9 cellular contexts compared by ENCODE assay signal in genomic region chr6:80742481-80742880, GRCh38.
DNase-seq lines count a peak whose midpoint lies in the region; ATAC-seq and TF ChIP-seq lines count a peak whose summit lies in the region.
"Had no signal": no experiment of that assay in that cellular context is flagged by ENCODE, and none has a peak within 500 bp of the region (broad histone marks: within the 10 kb centered on the region; RNA-seq: fewer than 3 reads in every experiment).

No MANE protein-coding gene starts in this region.

- H3K27ac ChIP-seq in 22Rv1 (no peak overlapping the region), ovary (no peak overlapping the region)

- no peak for ATAC-seq in GM19455 (IDR thresholded peaks at IDR 0.05; ENCODE audit: unreplicated experiment)

- H3K36me3 ChIP-seq in ovary, result no peaks in the 10 kb centered on the region

- DNase-seq in GM13977 (ENCODE audit: low spot score) (no peak), NCI-H69 (lab: John Stamatoyannopoulos, UW) (peak; percentile 78), fibroblast of peridontal ligament (ENCODE audit: extremely low read depth) (peak; percentile 70), HuH-7.5 (ENCODE audit: low spot score) (no peak), SKM-1 treated with dmso at 0.1 percent for 144 hours (lab: John Stamatoyannopoulos, UW; ENCODE audit: unreplicated experiment) (no peak), ovary (no peak)
- DNase-seq: activated CD8-positive, alpha-beta memory T cell treated with anti-CD3 and anti-CD28 coated beads, Interleukin-2, amount 50 U/mL, for 4 hours had no signal

- WGBS in ovary, 3 donors, result 22 to 41% (median 34%) methylated on average over 2 of the region's 2 CpGs

- in situ Hi-C loops in GM13977 (cut with MboI; ENCODE audit: low pct_unique_long_range_greater_than_20kb, low sequenced_read_pairs, unreplicated experiment), result no loop called here

- H3K4me1 ChIP-seq in ovary (ENCODE audit: insufficient read depth), result no peaks in the 10 kb centered on the region

- TF ChIP-seq EP300 in ovary (IDR thresholded peaks at IDR 0.05), result no peak

- TF ChIP-seq CTCF in 22Rv1 (IDR thresholded peaks at IDR 0.05) (peak; percentile 71), GM13977 (IDR thresholded peaks at IDR 0.05; ENCODE audit: extremely low read depth, insufficient read depth, missing control alignments) (peak; percentile 33), ovary (IDR thresholded peaks at IDR 0.05) (peak in 1 of 3 donors; percentile 23)

- H3K27me3 ChIP-seq in ovary, result no peaks in the 10 kb centered on the region

- no peak for TF ChIP-seq POLR2A in ovary (IDR thresholded peaks at IDR 0.05)

- intact Hi-C loops in ovary (cut with DNase I), result no loop called here

- H3K9me3 ChIP-seq in ovary, result no peaks in the 10 kb centered on the region

- no peak overlapping the region for H3K4me3 ChIP-seq in ovary

Comparison
In these comparisons a context has a peak if more than half of its experiments do, and no peak if none do; other contexts are left out.
1. DNase-seq: peak in NCI-H69 (single experiment) and fibroblast of peridontal ligament (single experiment); none in GM13977 (single experiment), HuH-7.5 (single experiment), SKM-1 treated with dmso at 0.1 percent for 144 hours (single experiment) and ovary (0 of 5).